In the genomic region with DNA sequence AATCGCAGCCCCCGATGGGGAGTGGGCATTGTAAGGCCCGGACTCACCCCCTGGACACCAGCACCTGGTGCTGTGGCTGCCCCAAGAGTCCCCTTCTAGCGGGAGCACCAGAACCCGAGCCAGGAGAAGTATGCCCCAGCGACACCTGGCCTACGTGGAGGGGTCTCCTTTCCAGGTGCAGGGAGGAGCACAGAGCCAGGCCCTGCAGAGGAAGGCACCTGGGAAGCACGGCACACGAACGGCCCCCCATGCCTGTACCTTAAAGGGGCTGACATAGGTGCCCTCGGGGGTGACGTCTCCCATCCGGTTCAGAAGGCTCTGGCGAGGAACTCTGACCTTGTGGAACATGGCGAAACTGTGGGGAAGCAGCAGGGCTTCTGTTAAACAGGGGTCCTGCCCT, we compare ENCODE assay signal across 32 cellular contexts.
"Had no signal": no experiment of that assay in that cellular context is flagged by ENCODE, and none has a peak within 500 bp of the region (broad histone marks: within the 10 kb centered on the region; RNA-seq: fewer than 3 reads in every experiment).

No MANE protein-coding gene starts in this region.

- H3K9me3 Mint-ChIP-seq: activated CD4-positive, alpha-beta memory T cell treated with anti-CD3 and anti-CD28 coated beads, Interleukin-2, amount 10 ng/mL, durations not matched to agents 7 days and 5 days; activated naive CD4-positive, alpha-beta T cell treated with anti-CD3 and anti-CD28 coated beads, Interleukin-2, amount 10 ng/mL, durations not matched to agents 7 days and 5 days; activated naive CD8-positive, alpha-beta T cell treated with anti-CD3 and anti-CD28 coated beads, Interleukin-2, amount 50 U/mL, for 24 hours; brain had no signal

- H3K4me1 Mint-ChIP-seq: activated naive CD4-positive, alpha-beta T cell treated with anti-CD3 and anti-CD28 coated beads, Interleukin-2, amount 10 ng/mL, durations not matched to agents 7 days and 5 days; activated naive CD8-positive, alpha-beta T cell treated with anti-CD3 and anti-CD28 coated beads, Interleukin-2, amount 50 U/mL, for 24 hours had no signal

- H3K4me3 ChIP-seq: SJCRH30, SK-N-MC had no signal

- H3K9me3 ChIP-seq: SJCRH30 had no signal

- H3K36me3 ChIP-seq: WERI-Rb-1 had no signal

- H3K4me3 Mint-ChIP-seq: activated CD4-positive, alpha-beta memory T cell treated with anti-CD3 and anti-CD28 coated beads, Interleukin-2, amount 10 ng/mL, durations not matched to agents 7 days and 5 days; activated CD8-positive, alpha-beta memory T cell treated with anti-CD3 and anti-CD28 coated beads, Interleukin-2, amount 10 ng/mL, durations not matched to agents 7 days and 5 days; activated naive CD4-positive, alpha-beta T cell treated with anti-CD3 and anti-CD28 coated beads, Interleukin-2, amount 10 ng/mL, durations not matched to agents 7 days and 5 days; activated naive CD8-positive, alpha-beta T cell; activated naive CD8-positive, alpha-beta T cell treated with anti-CD3 and anti-CD28 coated beads, Interleukin-2, amount 50 U/mL, for 24 hours; brain had no signal

- H3K36me3 Mint-ChIP-seq: activated naive CD4-positive, alpha-beta T cell treated with anti-CD3 and anti-CD28 coated beads, Interleukin-2, amount 10 ng/mL, durations not matched to agents 7 days and 5 days; activated naive CD8-positive, alpha-beta T cell had no signal

- DNase-seq: activated CD4-positive, alpha-beta memory T cell treated with anti-CD3 and anti-CD28 coated beads, Interleukin-2, amount 10 ng/mL, durations not matched to agents 7 days and 5 days; activated CD4-positive, alpha-beta T cell treated with anti-CD3 and anti-CD28 coated beads for 1 hour; activated CD4-positive, alpha-beta T cell treated with anti-CD3 and anti-CD28 coated beads for 48 hours; activated CD4-positive, CD25-positive, alpha-beta regulatory T cell; activated CD8-positive, alpha-beta memory T cell treated with anti-CD3 and anti-CD28 coated beads for 24 hours; activated CD8-positive, alpha-beta memory T cell treated with anti-CD3 and anti-CD28 coated beads, Interleukin-2, amount 10 ng/mL, durations not matched to agents 7 days and 5 days; activated CD8-positive, alpha-beta memory T cell treated with anti-CD3 and anti-CD28 coated beads, Interleukin-2, amount 50 U/mL, for 48 hours; activated effector memory CD4-positive, alpha-beta T cell treated with Interleukin-2 at 50 U/mL for 16 hours; activated naive CD4-positive, alpha-beta T cell treated with anti-CD3 and anti-CD28 coated beads, Interleukin-2, amount 10 ng/mL, durations not matched to agents 7 days and 5 days; activated naive CD8-positive, alpha-beta T cell treated with anti-CD3 and anti-CD28 coated beads, Interleukin-2, amount 50 U/mL, for 24 hours; activated T-cell treated with anti-CD3 and anti-CD28 coated beads, Interleukin-2, amount 50 U/mL, for 48 hours; anterior cingulate cortex; caudate nucleus; Karpas-422; NCI-H1048; NCI-H1436 treated with DMSO at 0.1 percent for 48 hours; NCI-H1694 treated with DMSO at 0.1 percent for 48 hours; NCI-H2029; NCI-H345; NCI-H526; NCI-H748 treated with DMSO at 0.1 percent for 48 hours; NK-92 treated with Interleukin-12 subunit alpha and Interleukin-12 subunit beta, amount 100 ng/mL, for 24 hours; OCI-M1; SHP77; SJCRH30; T1000; WERI-Rb-1 had no signal

- FAIRE-seq: bronchial epithelial cell had no signal

- H3K27ac ChIP-seq: SJCRH30, SK-N-MC, WERI-Rb-1 had no signal

- H3K27me3 Mint-ChIP-seq: activated CD4-positive, alpha-beta memory T cell treated with anti-CD3 and anti-CD28 coated beads, Interleukin-2, amount 10 ng/mL, durations not matched to agents 7 days and 5 days; activated CD8-positive, alpha-beta memory T cell treated with anti-CD3 and anti-CD28 coated beads, Interleukin-2, amount 10 ng/mL, durations not matched to agents 7 days and 5 days; activated naive CD4-positive, alpha-beta T cell treated with anti-CD3 and anti-CD28 coated beads, Interleukin-2, amount 10 ng/mL, durations not matched to agents 7 days and 5 days; activated naive CD8-positive, alpha-beta T cell; activated naive CD8-positive, alpha-beta T cell treated with anti-CD3 and anti-CD28 coated beads, Interleukin-2, amount 50 U/mL, for 24 hours; brain had no signal

- ATAC-seq: activated CD8-positive, alpha-beta memory T cell treated with anti-CD3 and anti-CD28 coated beads, Interleukin-2, amount 10 ng/mL, durations not matched to agents 7 days and 5 days; activated naive CD8-positive, alpha-beta T cell treated with anti-CD3 and anti-CD28 coated beads, Interleukin-2, amount 50 U/mL, for 24 hours; Panc1 had no signal

- H3K27ac Mint-ChIP-seq: activated CD4-positive, alpha-beta memory T cell treated with anti-CD3 and anti-CD28 coated beads, Interleukin-2, amount 10 ng/mL, durations not matched to agents 7 days and 5 days; activated CD8-positive, alpha-beta memory T cell treated with anti-CD3 and anti-CD28 coated beads, Interleukin-2, amount 10 ng/mL, durations not matched to agents 7 days and 5 days; activated naive CD4-positive, alpha-beta T cell treated with anti-CD3 and anti-CD28 coated beads, Interleukin-2, amount 10 ng/mL, durations not matched to agents 7 days and 5 days; activated naive CD8-positive, alpha-beta T cell treated with anti-CD3 and anti-CD28 coated beads, Interleukin-2, amount 50 U/mL, for 24 hours had no signal

- H3K27me3 ChIP-seq: SJCRH30 had no signal
